ENCODE assay signal across 8 cellular contexts in genomic region chr22:39808087-39808486, GRCh38.
A peak's percentile ranks its signal among the peaks of the same experiment; 100 is the strongest.
DNase-seq lines count a peak whose midpoint lies in the region; ATAC-seq and TF ChIP-seq lines count a peak whose summit lies in the region.

No MANE protein-coding gene starts in this region.

- H3K79me2 ChIP-seq in DND-41 (ENCODE audit: insufficient read depth, low read length): no peaks in the 10 kb centered on the region
- no peaks in the 10 kb centered on the region for H3K79me2 ChIP-seq in neural progenitor cell (ENCODE audit: low read depth)

- H3K27ac Mint-ChIP-seq in neural progenitor cell: no peak overlapping the region
- no peak overlapping the region for H3K27ac Mint-ChIP-seq in mesothelial cell of epicardium

- no peak overlapping the region for H3K9ac ChIP-seq in DND-41 (ENCODE audit: low read depth, low read length)
- H3K9ac ChIP-seq in neural progenitor cell: no peak overlapping the region

- H3K36me3 ChIP-seq in DND-41 (ENCODE audit: insufficient read depth, low read length) (no peaks in the 10 kb centered on the region), adrenal gland (replicated peaks in 1 of 2) (no peaks in the 10 kb centered on the region), neural progenitor cell (no peaks in the 10 kb centered on the region)

- peaks cover 19% of the 10 kb centered on the region for H3K4me1 Mint-ChIP-seq in neural progenitor cell
- H3K4me1 Mint-ChIP-seq in mesothelial cell of epicardium: no peaks in the 10 kb centered on the region

- no peaks in the 10 kb centered on the region for H3K27me3 ChIP-seq in DND-41 (ENCODE audit: insufficient read depth, low read length, poor library complexity)
- H3K27me3 ChIP-seq in adrenal gland: peaks cover 46% of the 10 kb centered on the region
- H3K27me3 ChIP-seq in neural progenitor cell: peaks cover 72% of the 10 kb centered on the region

- H4K20me1 ChIP-seq in DND-41 (ENCODE audit: insufficient read depth, low read length) (no peaks in the 10 kb centered on the region), neural progenitor cell (ENCODE audit: low read depth) (no peaks in the 10 kb centered on the region)

- H3K36me3 Mint-ChIP-seq in neural progenitor cell (no peaks in the 10 kb centered on the region), mesothelial cell of epicardium (no peaks in the 10 kb centered on the region)

- TF ChIP-seq POLR2A in adrenal gland (IDR thresholded peaks at IDR 0.05): no peak

- H3K27ac ChIP-seq in DND-41 (ENCODE audit: low read length): no peak overlapping the region
- H3K27ac ChIP-seq in adrenal gland: no peak overlapping the region
- H3K27ac ChIP-seq in neural progenitor cell: no peak overlapping the region

- peak; percentile 15 for DNase-seq in DND-41
- peak; percentile 16 for DNase-seq in LoVo (ENCODE audit: low spot score)
- peak in 5 of 7 donors; percentile 25 to 68 (median 46) for DNase-seq in adrenal gland
- peak; percentile 58 for DNase-seq in neural progenitor cell (ENCODE audit: low spot score)
- DNase-seq in mesothelial cell of epicardium (ENCODE audit: low spot score in 2 of 2, unreplicated experiment in 2 of 2): no peak
- DNase-seq in NCI-H446 treated with DMSO at 0.1 percent for 48 hours (lab: John Stamatoyannopoulos, UW): no peak

- H3K27me3 Mint-ChIP-seq in neural progenitor cell (ENCODE audit: insufficient read depth, low read depth) (peaks cover 4% of the 10 kb centered on the region), mesothelial cell of epicardium (ENCODE audit: low read depth) (peaks cover 83% of the 10 kb centered on the region)

- no peaks in the 10 kb centered on the region for H3K4me1 ChIP-seq in DND-41 (ENCODE audit: insufficient read depth, low read length)
- no peaks in the 10 kb centered on the region for H3K4me1 ChIP-seq in adrenal gland (replicated peaks in 1 of 2)
- peaks cover 15% of the 10 kb centered on the region for H3K4me1 ChIP-seq in neural progenitor cell

- peak; percentile 47 for TF ChIP-seq CTCF in DND-41 (IDR thresholded peaks at IDR 0.05; ENCODE audit: borderline replicate concordance, extremely low read depth, low read length, poor library complexity, severe bottlenecking)
- peak in 4 of 6 experiments; percentile 19 to 47 (median 36) for TF ChIP-seq CTCF in adrenal gland (IDR thresholded peaks at IDR 0.05)
- TF ChIP-seq CTCF in neural progenitor cell (IDR thresholded peaks at IDR 0.05): peak; percentile 55
- TF ChIP-seq CTCF in mesothelial cell of epicardium (IDR thresholded peaks at IDR 0.05; ENCODE audit: unreplicated experiment): no peak

- H3F3A ChIP-seq in neural progenitor cell (ENCODE audit: low read depth): peaks cover 10% of the 10 kb centered on the region

- H3K9me3 ChIP-seq in DND-41 (ENCODE audit: insufficient read depth, low read length, severe bottlenecking): no peaks in the 10 kb centered on the region
- H3K9me3 ChIP-seq in adrenal gland (replicated peaks in 1 of 3): no peaks in the 10 kb centered on the region
- no peaks in the 10 kb centered on the region for H3K9me3 ChIP-seq in neural progenitor cell (ENCODE audit: low read depth)

- no peak overlapping the region for H2AFZ ChIP-seq in DND-41 (ENCODE audit: low read depth, low read length)
- H2AFZ ChIP-seq in neural progenitor cell (replicated peaks): no peak overlapping the region

- WGBS in adrenal gland, 4 donors: 24 to 36% (median 32%) methylated on average over 3 of the region's 3 CpGs

- intact Hi-C loops in adrenal gland (cut with DNase I): loop anchor here in 1 of 2 donors (10.0 kb wide), 1 partner anchor 253 kb away; no protein-coding TSS in a partner anchor

- no peak overlapping the region for H3K4me2 ChIP-seq in DND-41 (ENCODE audit: insufficient read depth, low read length)
- no peak overlapping the region for H3K4me2 ChIP-seq in neural progenitor cell

- H3K4me3 Mint-ChIP-seq in neural progenitor cell (peak overlapping the region; percentile 11), mesothelial cell of epicardium (no peak overlapping the region)

- no peak for ATAC-seq in DND-41 (ENCODE audit: insufficient read depth, low read depth)
- no peak for ATAC-seq in HG03108 (IDR thresholded peaks at IDR 0.05; ENCODE audit: unreplicated experiment)
- ATAC-seq in GM21529 (IDR thresholded peaks at IDR 0.05; ENCODE audit: unreplicated experiment): no peak

- H3K4me3 ChIP-seq in DND-41 (ENCODE audit: low read depth in 1 of 2, low read length in 2 of 2): no peak overlapping the region
- no peak overlapping the region for H3K4me3 ChIP-seq in adrenal gland
- H3K4me3 ChIP-seq in neural progenitor cell: no peak overlapping the region

- H3K9me3 Mint-ChIP-seq in neural progenitor cell (no peaks in the 10 kb centered on the region), mesothelial cell of epicardium (no peaks in the 10 kb centered on the region)

Comparison
In these comparisons a context has a peak if more than half of its experiments do, and no peak if none do; other contexts are left out.
1. DNase-seq: peak in DND-41 (single experiment), LoVo (single experiment), adrenal gland (5 of 7) and neural progenitor cell (single experiment); none in mesothelial cell of epicardium (0 of 2) and NCI-H446 treated with DMSO at 0.1 percent for 48 hours (single experiment).